In the genomic region with DNA sequence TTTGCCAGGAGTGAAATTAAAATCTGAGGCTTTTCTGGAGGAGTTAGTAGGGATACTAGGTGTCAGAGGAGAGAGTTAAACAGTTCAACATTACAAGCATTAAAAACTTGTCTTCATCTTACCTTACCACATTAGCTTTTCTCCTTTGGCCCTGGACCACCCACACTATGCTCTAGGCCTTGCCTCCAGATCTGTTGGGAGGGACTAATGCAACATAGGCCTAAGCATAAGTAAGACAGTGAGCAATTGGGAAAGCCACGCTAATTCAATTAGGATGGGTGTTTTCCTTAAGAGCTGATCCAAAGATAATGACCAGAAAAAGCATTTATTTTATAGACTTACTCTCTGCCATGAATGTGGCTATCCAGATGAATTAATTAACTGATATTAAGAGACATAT, we compare ENCODE assay signal across 1 cellular context.
TF ChIP-seq lines count a peak whose summit lies in the region.

No MANE protein-coding gene starts in this region.

TF ChIP-seq in WTC11, 78 proteins besides CTCF, POLR2A, EP300 and RAD21 (continued from another document):
- TF ChIP-seq GRHL2 (CRISPR knock-in tag; IDR thresholded peaks at IDR 0.05; ENCODE audit: insufficient replicate concordance, severe bottlenecking) (no peak), FOXJ3 (CRISPR knock-in tag; IDR thresholded peaks at IDR 0.05; ENCODE audit: borderline replicate concordance) (no peak), IRF2 (CRISPR knock-in tag; IDR thresholded peaks at IDR 0.05; ENCODE audit: borderline replicate concordance, low read depth) (no peak), MYBL2 (CRISPR knock-in tag; IDR thresholded peaks at IDR 0.05) (no peak), ESRRA (CRISPR knock-in tag; IDR thresholded peaks at IDR 0.05; ENCODE audit: borderline replicate concordance) (no peak), ETV6 (CRISPR knock-in tag; IDR thresholded peaks at IDR 0.05) (no peak), TEAD1 (CRISPR knock-in tag; IDR thresholded peaks at IDR 0.05) (no peak), ZNF121 (CRISPR knock-in tag; IDR thresholded peaks at IDR 0.05) (no peak), RELA (CRISPR knock-in tag; IDR thresholded peaks at IDR 0.05; ENCODE audit: borderline replicate concordance) (no peak)
- TF ChIP-seq, protein P1, sequence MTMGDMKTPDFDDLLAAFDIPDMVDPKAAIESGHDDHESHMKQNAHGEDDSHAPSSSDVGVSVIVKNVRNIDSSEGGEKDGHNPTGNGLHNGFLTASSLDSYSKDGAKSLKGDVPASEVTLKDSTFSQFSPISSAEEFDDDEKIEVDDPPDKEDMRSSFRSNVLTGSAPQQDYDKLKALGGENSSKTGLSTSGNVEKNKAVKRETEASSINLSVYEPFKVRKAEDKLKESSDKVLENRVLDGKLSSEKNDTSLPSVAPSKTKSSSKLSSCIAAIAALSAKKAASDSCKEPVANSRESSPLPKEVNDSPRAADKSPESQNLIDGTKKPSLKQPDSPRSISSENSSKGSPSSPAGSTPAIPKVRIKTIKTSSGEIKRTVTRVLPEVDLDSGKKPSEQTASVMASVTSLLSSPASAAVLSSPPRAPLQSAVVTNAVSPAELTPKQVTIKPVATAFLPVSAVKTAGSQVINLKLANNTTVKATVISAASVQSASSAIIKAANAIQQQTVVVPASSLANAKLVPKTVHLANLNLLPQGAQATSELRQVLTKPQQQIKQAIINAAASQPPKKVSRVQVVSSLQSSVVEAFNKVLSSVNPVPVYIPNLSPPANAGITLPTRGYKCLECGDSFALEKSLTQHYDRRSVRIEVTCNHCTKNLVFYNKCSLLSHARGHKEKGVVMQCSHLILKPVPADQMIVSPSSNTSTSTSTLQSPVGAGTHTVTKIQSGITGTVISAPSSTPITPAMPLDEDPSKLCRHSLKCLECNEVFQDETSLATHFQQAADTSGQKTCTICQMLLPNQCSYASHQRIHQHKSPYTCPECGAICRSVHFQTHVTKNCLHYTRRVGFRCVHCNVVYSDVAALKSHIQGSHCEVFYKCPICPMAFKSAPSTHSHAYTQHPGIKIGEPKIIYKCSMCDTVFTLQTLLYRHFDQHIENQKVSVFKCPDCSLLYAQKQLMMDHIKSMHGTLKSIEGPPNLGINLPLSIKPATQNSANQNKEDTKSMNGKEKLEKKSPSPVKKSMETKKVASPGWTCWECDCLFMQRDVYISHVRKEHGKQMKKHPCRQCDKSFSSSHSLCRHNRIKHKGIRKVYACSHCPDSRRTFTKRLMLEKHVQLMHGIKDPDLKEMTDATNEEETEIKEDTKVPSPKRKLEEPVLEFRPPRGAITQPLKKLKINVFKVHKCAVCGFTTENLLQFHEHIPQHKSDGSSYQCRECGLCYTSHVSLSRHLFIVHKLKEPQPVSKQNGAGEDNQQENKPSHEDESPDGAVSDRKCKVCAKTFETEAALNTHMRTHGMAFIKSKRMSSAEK (CRISPR knock-in tag; IDR thresholded peaks at IDR 0.05; ENCODE audit: borderline replicate concordance): no peak
- TF ChIP-seq, protein P2, sequence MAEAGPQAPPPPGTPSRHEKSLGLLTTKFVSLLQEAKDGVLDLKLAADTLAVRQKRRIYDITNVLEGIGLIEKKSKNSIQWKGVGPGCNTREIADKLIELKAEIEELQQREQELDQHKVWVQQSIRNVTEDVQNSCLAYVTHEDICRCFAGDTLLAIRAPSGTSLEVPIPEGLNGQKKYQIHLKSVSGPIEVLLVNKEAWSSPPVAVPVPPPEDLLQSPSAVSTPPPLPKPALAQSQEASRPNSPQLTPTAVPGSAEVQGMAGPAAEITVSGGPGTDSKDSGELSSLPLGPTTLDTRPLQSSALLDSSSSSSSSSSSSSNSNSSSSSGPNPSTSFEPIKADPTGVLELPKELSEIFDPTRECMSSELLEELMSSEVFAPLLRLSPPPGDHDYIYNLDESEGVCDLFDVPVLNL (CRISPR knock-in tag; IDR thresholded peaks at IDR 0.05; ENCODE audit: borderline replicate concordance, low read depth): no peak
- TF ChIP-seq, protein P3, sequence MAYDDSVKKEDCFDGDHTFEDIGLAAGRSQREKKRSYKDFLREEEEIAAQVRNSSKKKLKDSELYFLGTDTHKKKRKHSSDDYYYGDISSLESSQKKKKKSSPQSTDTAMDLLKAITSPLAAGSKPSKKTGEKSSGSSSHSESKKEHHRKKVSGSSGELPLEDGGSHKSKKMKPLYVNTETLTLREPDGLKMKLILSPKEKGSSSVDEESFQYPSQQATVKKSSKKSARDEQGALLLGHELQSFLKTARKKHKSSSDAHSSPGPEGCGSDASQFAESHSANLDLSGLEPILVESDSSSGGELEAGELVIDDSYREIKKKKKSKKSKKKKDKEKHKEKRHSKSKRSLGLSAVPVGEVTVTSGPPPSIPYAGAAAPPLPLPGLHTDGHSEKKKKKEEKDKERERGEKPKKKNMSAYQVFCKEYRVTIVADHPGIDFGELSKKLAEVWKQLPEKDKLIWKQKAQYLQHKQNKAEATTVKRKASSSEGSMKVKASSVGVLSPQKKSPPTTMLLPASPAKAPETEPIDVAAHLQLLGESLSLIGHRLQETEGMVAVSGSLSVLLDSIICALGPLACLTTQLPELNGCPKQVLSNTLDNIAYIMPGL (CRISPR knock-in tag; IDR thresholded peaks at IDR 0.05): no peak
- TF ChIP-seq, protein P4, sequence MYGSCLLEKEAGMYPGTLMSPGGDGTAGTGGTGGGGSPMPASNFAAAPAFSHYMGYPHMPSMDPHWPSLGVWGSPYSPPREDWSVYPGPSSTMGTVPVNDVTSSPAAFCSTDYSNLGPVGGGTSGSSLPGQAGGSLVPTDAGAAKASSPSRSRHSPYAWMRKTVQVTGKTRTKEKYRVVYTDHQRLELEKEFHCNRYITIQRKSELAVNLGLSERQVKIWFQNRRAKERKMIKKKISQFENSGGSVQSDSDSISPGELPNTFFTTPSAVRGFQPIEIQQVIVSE (CRISPR knock-in tag; IDR thresholded peaks at IDR 0.05; ENCODE audit: borderline replicate concordance): no peak
- TF ChIP-seq, protein P5, sequence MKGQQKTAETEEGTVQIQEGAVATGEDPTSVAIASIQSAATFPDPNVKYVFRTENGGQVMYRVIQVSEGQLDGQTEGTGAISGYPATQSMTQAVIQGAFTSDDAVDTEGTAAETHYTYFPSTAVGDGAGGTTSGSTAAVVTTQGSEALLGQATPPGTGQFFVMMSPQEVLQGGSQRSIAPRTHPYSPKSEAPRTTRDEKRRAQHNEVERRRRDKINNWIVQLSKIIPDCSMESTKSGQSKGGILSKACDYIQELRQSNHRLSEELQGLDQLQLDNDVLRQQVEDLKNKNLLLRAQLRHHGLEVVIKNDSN (CRISPR knock-in tag; IDR thresholded peaks at IDR 0.05): no peak
TF ChIP-seq in WTC11: peak in this region for 0.
